Comparison of ENCODE assay signal across 16 cellular contexts in the genomic region with DNA sequence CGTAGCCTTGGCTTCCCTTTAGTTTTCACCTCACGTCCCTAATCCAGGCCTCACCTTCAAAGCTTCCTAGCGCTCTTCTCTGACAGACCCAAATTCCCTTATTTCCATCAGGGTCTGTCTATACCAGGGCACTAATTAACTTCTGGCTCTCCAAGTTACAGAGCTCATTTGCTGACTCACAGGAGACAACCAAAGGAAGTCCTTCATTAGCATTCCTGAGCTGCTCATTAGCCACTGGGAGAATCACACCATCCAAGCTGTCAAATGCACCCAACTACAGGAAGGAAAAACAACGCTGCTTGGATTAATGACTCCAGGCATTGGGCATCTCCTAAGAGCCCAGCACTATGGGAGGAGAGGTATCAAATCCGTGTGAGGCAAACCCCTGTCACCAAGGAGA.
"Had no signal": no experiment of that assay in that cellular context is flagged by ENCODE, and none has a peak within 500 bp of the region (broad histone marks: within the 10 kb centered on the region; RNA-seq: fewer than 3 reads in every experiment).

No MANE protein-coding gene starts in this region.

- H3K4me3 Mint-ChIP-seq: activated CD4-positive, alpha-beta T cell treated with anti-CD3 and anti-CD28 coated beads for 36 hours; activated naive CD4-positive, alpha-beta T cell treated with anti-CD3 and anti-CD28 coated beads for 36 hours; dendritic cell treated with granulocyte-macrophage colony-stimulating factor and Interleukin-4, amounts not matched to agents 40 ng/mL and 50 ng/mL, for 4 days; effector memory CD8-positive, alpha-beta T cell; stimulated activated naive CD8-positive, alpha-beta T cell treated with anti-CD3 and anti-CD28 coated beads, Interleukin-15, amount 100 ng/mL, for 72 hours had no signal

- ATAC-seq: activated CD4-positive, alpha-beta T cell treated with anti-CD3 and anti-CD28 coated beads for 36 hours; effector memory CD8-positive, alpha-beta T cell; stimulated activated naive CD8-positive, alpha-beta T cell treated with anti-CD3 and anti-CD28 coated beads, Interleukin-15, amount 100 ng/mL, for 72 hours had no signal

- DNase-seq: activated CD4-positive, alpha-beta T cell treated with anti-CD3 and anti-CD28 coated beads for 36 hours; activated CD8-positive, alpha-beta memory T cell treated with anti-CD3 and anti-CD28 coated beads for 24 hours; activated naive CD4-positive, alpha-beta T cell treated with anti-CD3 and anti-CD28 coated beads for 36 hours; effector memory CD8-positive, alpha-beta T cell; esophagus squamous epithelium; foreskin fibroblast; glutamatergic neuron; pancreas; retina; stimulated activated CD4-positive, alpha-beta T cell treated with anti-CD3 and anti-CD28 coated beads, Interleukin-15, amount 100 ng/mL, for 24 hours; stimulated activated CD4-positive, alpha-beta T cell treated with anti-CD3 and anti-CD28 coated beads, Interleukin-4, amount 100 ng/mL, for 4 hours; stimulated activated naive CD8-positive, alpha-beta T cell treated with anti-CD3 and anti-CD28 coated beads, Interleukin-15, amount 100 ng/mL, for 72 hours; T-helper 9 cell; testis had no signal

- H3K27ac ChIP-seq: pancreas, testis had no signal

- H3K36me3 ChIP-seq: esophagus squamous epithelium, pancreas had no signal

- H3K9me3 Mint-ChIP-seq: activated naive CD4-positive, alpha-beta T cell treated with anti-CD3 and anti-CD28 coated beads for 36 hours; dendritic cell treated with granulocyte-macrophage colony-stimulating factor and Interleukin-4, amounts not matched to agents 40 ng/mL and 50 ng/mL, for 4 days; effector memory CD8-positive, alpha-beta T cell; stimulated activated naive CD8-positive, alpha-beta T cell treated with anti-CD3 and anti-CD28 coated beads, Interleukin-15, amount 100 ng/mL, for 72 hours had no signal

- H3K4me3 ChIP-seq: esophagus squamous epithelium, pancreas, testis had no signal

- H3K27ac Mint-ChIP-seq: activated CD4-positive, alpha-beta T cell treated with anti-CD3 and anti-CD28 coated beads for 36 hours; activated naive CD4-positive, alpha-beta T cell treated with anti-CD3 and anti-CD28 coated beads for 36 hours; dendritic cell treated with granulocyte-macrophage colony-stimulating factor and Interleukin-4, amounts not matched to agents 40 ng/mL and 50 ng/mL, for 4 days; effector memory CD8-positive, alpha-beta T cell; stimulated activated naive CD8-positive, alpha-beta T cell treated with anti-CD3 and anti-CD28 coated beads, Interleukin-15, amount 100 ng/mL, for 72 hours had no signal

- FAIRE-seq: keratinocyte, pancreas had no signal

- H3K27me3 ChIP-seq: testis had no signal

- H3K9me3 ChIP-seq: esophagus squamous epithelium, pancreas, testis had no signal

- H3K4me1 ChIP-seq: pancreas, testis had no signal

- H3K4me1 Mint-ChIP-seq: activated CD4-positive, alpha-beta T cell treated with anti-CD3 and anti-CD28 coated beads for 36 hours; stimulated activated naive CD8-positive, alpha-beta T cell treated with anti-CD3 and anti-CD28 coated beads, Interleukin-15, amount 100 ng/mL, for 72 hours had no signal
